ENCODE assay signal across 26 cellular contexts in the genomic region with DNA sequence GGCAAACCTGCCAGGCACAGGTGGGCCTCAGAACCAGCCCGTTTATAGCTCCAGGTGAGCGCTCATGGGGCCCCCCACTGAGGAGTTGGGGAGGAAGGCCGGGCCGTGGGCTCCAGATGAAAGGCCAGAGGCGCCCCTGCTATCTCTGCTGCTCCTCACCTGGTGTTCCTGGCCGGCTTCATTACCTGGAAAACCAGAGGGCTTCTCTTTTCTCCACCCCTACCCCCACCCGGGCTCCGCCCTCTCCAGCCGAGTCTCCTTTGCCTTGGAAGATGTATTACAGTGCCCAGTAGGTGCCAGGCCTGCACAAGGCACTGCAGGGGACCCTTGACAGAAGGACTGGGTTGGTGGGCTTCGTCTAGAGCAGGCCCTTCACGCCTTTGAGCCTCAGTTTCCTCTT.
"Had no signal": no experiment of that assay in that cellular context is flagged by ENCODE, and none has a peak within 500 bp of the region (broad histone marks: within the 10 kb centered on the region; RNA-seq: fewer than 3 reads in every experiment).

No MANE protein-coding gene starts in this region.

- H3K27ac ChIP-seq: epithelial cell of prostate, gastrocnemius medialis, heart left ventricle, hepatocyte, left lung, psoas muscle, skin epidermis, spleen, testis, tibial artery, upper lobe of left lung had no signal

- H3K4me3 ChIP-seq: gastrocnemius medialis, heart left ventricle, hepatocyte, left lung, mucosa of descending colon, psoas muscle, skin epidermis, spleen, testis, tibial artery, upper lobe of left lung had no signal

- H3K27ac Mint-ChIP-seq: naive B cell; natural killer cell treated with Interleukin-12 subunit alpha and Interleukin-12 subunit beta and Interleukin-15 and Interleukin-18, amount 100 ng/mL, for 72 hours; stimulated activated memory B cell treated with anti-CD40 and anti-IgM and Interleukin-4, amounts not matched to agents 10 μg/mL and 1 μg/mL and 100 μg/mL, for 72 hours had no signal

- H3K9me3 ChIP-seq: gastrocnemius medialis, heart left ventricle, left lung, mucosa of descending colon, psoas muscle, spleen, testis, upper lobe of left lung had no signal

- H3K36me3 Mint-ChIP-seq: naive B cell; natural killer cell treated with Interleukin-12 subunit alpha and Interleukin-12 subunit beta and Interleukin-15 and Interleukin-18, amount 100 ng/mL, for 72 hours; stimulated activated memory B cell treated with anti-CD40 and anti-IgM and Interleukin-4, amounts not matched to agents 10 μg/mL and 1 μg/mL and 100 μg/mL, for 72 hours had no signal

- DNase-seq: cortex of kidney; effector CD4-positive, alpha-beta T cell; foreskin fibroblast; gastrocnemius medialis; left cardiac atrium; mucosa of descending colon; naive B cell; psoas muscle; right cardiac atrium; spleen; stimulated activated CD4-positive, alpha-beta T cell treated with anti-CD3 and anti-CD28 coated beads, Interleukin-4, amount 100 ng/mL, for 4 hours; stimulated activated naive CD8-positive, alpha-beta T cell treated with anti-CD3 and anti-CD28 coated beads, Interleukin-15, Interleukin-2, amounts not matched to agents 100 U/mL and 50 U/mL, for 24 hours; substantia nigra; testis; tibial artery had no signal

- H3K36me3 ChIP-seq: gastrocnemius medialis, heart left ventricle, left lung, spleen, tibial artery, upper lobe of left lung had no signal

- H3K4me3 Mint-ChIP-seq: central memory CD8-positive, alpha-beta T cell; naive B cell; natural killer cell treated with Interleukin-12 subunit alpha and Interleukin-12 subunit beta and Interleukin-15 and Interleukin-18, amount 100 ng/mL, for 72 hours; neural crest cell; stimulated activated memory B cell treated with anti-CD40 and anti-IgM and Interleukin-4, amounts not matched to agents 10 μg/mL and 1 μg/mL and 100 μg/mL, for 72 hours had no signal

- H3K4me1 Mint-ChIP-seq: central memory CD8-positive, alpha-beta T cell; naive B cell; stimulated activated memory B cell treated with anti-CD40 and anti-IgM and Interleukin-4, amounts not matched to agents 10 μg/mL and 1 μg/mL and 100 μg/mL, for 72 hours had no signal

- ATAC-seq: esophagus mucosa; gastrocnemius medialis; heart left ventricle; left cardiac atrium; left lung; mucosa of descending colon; natural killer cell treated with Interleukin-12 subunit alpha and Interleukin-12 subunit beta and Interleukin-15 and Interleukin-18, amount 100 ng/mL, for 72 hours; right cardiac atrium; stimulated activated memory B cell treated with anti-CD40 and anti-IgM and Interleukin-4, amounts not matched to agents 10 μg/mL and 1 μg/mL and 100 μg/mL, for 72 hours; stimulated activated naive CD8-positive, alpha-beta T cell treated with anti-CD3 and anti-CD28 coated beads, Interleukin-15, Interleukin-2, amounts not matched to agents 100 U/mL and 50 U/mL, for 24 hours had no signal

- H3K9me3 Mint-ChIP-seq: central memory CD8-positive, alpha-beta T cell; natural killer cell treated with Interleukin-12 subunit alpha and Interleukin-12 subunit beta and Interleukin-15 and Interleukin-18, amount 100 ng/mL, for 72 hours; neural crest cell had no signal

- H3K4me1 ChIP-seq: gastrocnemius medialis, heart left ventricle, left lung, psoas muscle, spleen, testis, tibial artery, upper lobe of left lung had no signal

- H3K27me3 ChIP-seq: gastrocnemius medialis, hepatocyte, left lung, testis, upper lobe of left lung had no signal
